Comparison of ENCODE assay signal across 8 cellular contexts in genomic region chr6:153130515-153131036, GRCh38. TPM values are rescaled to one million over a fixed set of nuclear protein-coding genes. Genes with fewer than 3 reads are reported as not detected.
DNase-seq lines count a peak whose midpoint lies in the region; ATAC-seq lines count a peak whose summit lies in the region.

No MANE protein-coding gene starts in this region.

- peaks cover 46% of the 10 kb centered on the region for H3K27me3 Mint-ChIP-seq in activated T-cell treated with anti-CD3 and anti-CD28 coated beads, Interleukin-2, amount 50 U/mL, for 4 hours (ENCODE audit: low read depth)

- no peak for DNase-seq in activated T-cell treated with anti-CD3 and anti-CD28 coated beads, Interleukin-2, amount 50 U/mL, for 4 hours
- no peak for DNase-seq in activated T-cell treated with anti-CD3 and anti-CD28 coated beads, Interleukin-2, amount 50 U/mL, for 1 hour
- no peak for DNase-seq in activated naive CD4-positive, alpha-beta T cell treated with anti-CD3 and anti-CD28 coated beads, Interleukin-2, amount 50 U/mL, for 72 hours (ENCODE audit: low spot score in 2 of 2)
- no peak for DNase-seq in iPS DF 6.9 (ENCODE audit: low read depth, low spot score)
- no peak for DNase-seq in LoVo (ENCODE audit: low spot score)
- DNase-seq in SHP77 treated with DMSO at 0.1 percent for 48 hours (lab: John Stamatoyannopoulos, UW) = no peak

- H3K9me3 Mint-ChIP-seq in activated T-cell treated with anti-CD3 and anti-CD28 coated beads, Interleukin-2, amount 50 U/mL, for 4 hours = no peaks in the 10 kb centered on the region
- no peaks in the 10 kb centered on the region for H3K9me3 Mint-ChIP-seq in activated naive CD4-positive, alpha-beta T cell treated with anti-CD3 and anti-CD28 coated beads, Interleukin-2, amount 50 U/mL, for 72 hours

- H3K4me1 ChIP-seq in iPS DF 6.9 (ENCODE audit: control insufficient read depth, insufficient read depth, low read length) = peaks cover 1% of the 10 kb centered on the region; the same call in 1 of the 2 replicates
- peaks cover 13 to 16% (median 15%) of the 10 kb centered on the region in 3 donors for H3K4me1 ChIP-seq in skeletal muscle tissue (ENCODE audit: control insufficient read depth in 3 of 3, insufficient read depth in 3 of 3, low read length in 3 of 3)

- no peaks in the 10 kb centered on the region for H3K36me3 Mint-ChIP-seq in activated T-cell treated with anti-CD3 and anti-CD28 coated beads, Interleukin-2, amount 50 U/mL, for 4 hours (ENCODE audit: insufficient read depth)
- H3K36me3 Mint-ChIP-seq in activated naive CD4-positive, alpha-beta T cell treated with anti-CD3 and anti-CD28 coated beads, Interleukin-2, amount 50 U/mL, for 72 hours = peaks cover 6 to 7% of the 10 kb centered on the region in 2 donors

- H3K27me3 ChIP-seq in iPS DF 6.9 (ENCODE audit: control insufficient read depth, insufficient read depth, low read length) (peaks cover 3% of the 10 kb centered on the region; the same call in 1 of the 2 replicates), skeletal muscle tissue (ENCODE audit: control insufficient read depth in 3 of 3, insufficient read depth in 3 of 3, low read length in 3 of 3) (peaks cover 18 to 38% (median 28%) of the 10 kb centered on the region in 3 donors)

- H3K36me3 ChIP-seq in iPS DF 6.9 (ENCODE audit: control insufficient read depth, insufficient read depth, low read length) (no peaks in the 10 kb centered on the region), skeletal muscle tissue (ENCODE audit: control insufficient read depth in 3 of 3, insufficient read depth in 3 of 3, low read length in 3 of 3) (no peaks in the 10 kb centered on the region)

- no peaks in the 10 kb centered on the region for H3K9me3 ChIP-seq in iPS DF 6.9 (ENCODE audit: control insufficient read depth, insufficient read depth, low read length)
- no peaks in the 10 kb centered on the region for H3K9me3 ChIP-seq in skeletal muscle tissue (ENCODE audit: control insufficient read depth in 3 of 3, low read length in 3 of 3)

- peak; percentile 24 to 25 for ATAC-seq in activated T-cell treated with anti-CD3 and anti-CD28 coated beads, Interleukin-2, amount 50 U/mL, for 4 hours
- peak; percentile 21 for ATAC-seq in HG02943 (IDR thresholded peaks at IDR 0.05; ENCODE audit: low read depth, unreplicated experiment)
- peak; percentile 20 to 34 for ATAC-seq in activated naive CD4-positive, alpha-beta T cell treated with anti-CD3 and anti-CD28 coated beads, Interleukin-2, amount 50 U/mL, for 72 hours

- no peak overlapping the region for H3K27ac ChIP-seq in iPS DF 6.9 (ENCODE audit: low read length)
- no peak overlapping the region for H3K27ac ChIP-seq in skeletal muscle tissue (ENCODE audit: low read depth, low read length)

- peak overlapping the region; percentile 71 for H3K4me3 Mint-ChIP-seq in activated T-cell treated with anti-CD3 and anti-CD28 coated beads, Interleukin-2, amount 50 U/mL, for 4 hours

- WGBS in iPS DF 6.9 (ENCODE audit: insufficient coverage, insufficient read length) = no CpG with 5 or more reads among the region's 54 CpGs

- H3K4me1 Mint-ChIP-seq in activated T-cell treated with anti-CD3 and anti-CD28 coated beads, Interleukin-2, amount 50 U/mL, for 4 hours (ENCODE audit: low read depth) = peaks cover 13% of the 10 kb centered on the region

- H3K27ac Mint-ChIP-seq in activated naive CD4-positive, alpha-beta T cell treated with anti-CD3 and anti-CD28 coated beads, Interleukin-2, amount 50 U/mL, for 72 hours = no peak overlapping the region

- H3K4me3 ChIP-seq in iPS DF 6.9 (ENCODE audit: low read length) (peak overlapping the region; percentile 87; the same call in 1 of the 2 replicates), skeletal muscle tissue (ENCODE audit: low read length in 3 of 3) (peak overlapping the region; percentile 70 to 73 (median 71))

- peak overlapping the region; percentile 14 to 57 (median 33) for H3K9ac ChIP-seq in skeletal muscle tissue (ENCODE audit: low read depth in 1 of 3, low read length in 3 of 3)

RNA-seq across cellular contexts. Expression of gene RGS17, which starts 0.5 kb away (rescaled TPM):
- total RNA-seq in activated T-cell treated with anti-CD3 and anti-CD28 coated beads, Interleukin-2, amount 50 U/mL, for 4 hours = not detected
- total RNA-seq in activated naive CD4-positive, alpha-beta T cell treated with anti-CD3 and anti-CD28 coated beads, Interleukin-2, amount 50 U/mL, for 72 hours = not detected
- under 0.01 TPM for total RNA-seq in skeletal muscle tissue
